In the genomic region with DNA sequence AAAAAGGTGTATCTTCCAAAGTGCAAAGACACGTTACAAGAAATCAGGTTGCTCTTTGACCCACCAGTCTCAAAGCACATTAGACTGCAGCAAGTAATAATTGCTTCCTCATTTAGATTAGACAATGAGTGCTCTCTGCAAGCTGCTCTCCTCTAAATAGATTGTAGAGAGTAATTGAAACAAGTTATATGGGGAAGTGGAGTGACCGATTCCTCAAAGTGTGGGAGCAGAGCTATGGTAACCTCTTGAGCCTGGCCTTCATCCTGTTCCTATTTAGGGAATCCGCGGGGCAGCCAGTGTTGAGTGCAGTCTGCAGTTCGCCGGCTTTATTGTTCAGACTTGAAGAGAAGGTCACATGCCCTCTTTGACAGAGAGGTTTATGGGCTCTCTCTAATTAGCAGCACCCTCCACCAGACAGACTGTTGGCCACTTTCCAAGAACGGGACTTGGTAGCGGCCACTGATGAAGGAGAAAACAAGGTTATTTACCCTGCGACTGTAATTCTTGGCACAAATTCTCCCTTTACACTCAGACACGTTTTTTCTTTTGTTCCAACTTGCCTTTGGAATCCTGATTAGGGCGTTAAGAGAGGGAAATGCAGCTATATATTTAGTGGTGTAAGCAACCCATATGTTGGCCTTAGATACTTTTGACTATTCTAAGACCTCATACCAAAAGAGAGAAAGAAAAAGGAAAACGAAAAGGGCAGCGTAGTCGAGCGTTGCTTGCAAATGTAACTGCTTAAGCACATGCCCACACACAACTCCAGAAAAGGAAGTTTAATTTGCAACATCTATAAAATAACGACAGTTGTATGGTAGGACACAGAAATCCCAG, we compare ENCODE assay signal across 8 cellular contexts.
A peak's percentile ranks its signal among the peaks of the same experiment; 100 is the strongest.
DNase-seq lines count a peak whose midpoint lies in the region; ATAC-seq and TF ChIP-seq lines count a peak whose summit lies in the region.

No MANE protein-coding gene starts in this region.

- H3K27me3 ChIP-seq in left ventricle myocardium inferior (ENCODE audit: low read depth): no peaks in the 10 kb centered on the region

- H3K27ac ChIP-seq in angular gyrus (ENCODE audit: low read depth, low read length): peak overlapping the region; percentile 91
- peak overlapping the region; percentile 100 for H3K27ac ChIP-seq in left ventricle myocardium inferior (replicated peaks)

- peak; percentile 98 for DNase-seq in DMS153 (lab: John Stamatoyannopoulos, UW)
- peak; percentile 38 to 74 for DNase-seq in NCI-H526 (lab: John Stamatoyannopoulos, UW)
- DNase-seq in left ventricle myocardium inferior: peak; percentile 68
- peak; percentile 91 for DNase-seq in pons (ENCODE audit: low spot score)
- no peak for DNase-seq in NK-92 treated with Interleukin-12 subunit alpha and Interleukin-12 subunit beta, amount 100 ng/mL, for 24 hours (lab: John Stamatoyannopoulos, UW)

- intact Hi-C loops in left ventricle myocardium inferior (cut with micrococcal nuclease): loop anchor here (2.0 to 10.0 kb wide), 3 partner anchors 84 to 414 kb away; a partner anchor contains a TSS

- no peaks in the 10 kb centered on the region for H3K36me3 ChIP-seq in left ventricle myocardium inferior

- peak overlapping the region; percentile 68 for H3K4me3 ChIP-seq in left ventricle myocardium inferior

- ATAC-seq in GM19452 (IDR thresholded peaks at IDR 0.05; ENCODE audit: unreplicated experiment) (peak; percentile 33), HG03460 (IDR thresholded peaks at IDR 0.05; ENCODE audit: unreplicated experiment) (peak; percentile 32)

- H3K9me3 ChIP-seq in left ventricle myocardium inferior (replicated peaks): no peaks in the 10 kb centered on the region

- H3K4me1 ChIP-seq in left ventricle myocardium inferior: peaks cover 53% of the 10 kb centered on the region

- TF ChIP-seq CTCF in left ventricle myocardium inferior (IDR thresholded peaks at IDR 0.05; ENCODE audit: borderline replicate concordance): no peak
